Comparison of ENCODE assay signal across 1 cellular context in genomic region chr10:35795131-35795819, GRCh38.
TF ChIP-seq lines count a peak whose summit lies in the region.

No MANE protein-coding gene starts in this region.

TF ChIP-seq in SK-N-SH treated with all-trans-retinoic acid at 6 μM for 48 hours, 23 proteins besides CTCF, POLR2A, EP300 and RAD21 (continued from another document):
- TF ChIP-seq CREB5 (CRISPR knock-in tag; IDR thresholded peaks at IDR 0.05; ENCODE audit: low read depth) (no peak), OSR1 (CRISPR knock-in tag; IDR thresholded peaks at IDR 0.05) (no peak), ZNF70 (CRISPR knock-in tag; IDR thresholded peaks at IDR 0.05) (no peak), PPARA (CRISPR knock-in tag; IDR thresholded peaks at IDR 0.05; ENCODE audit: borderline replicate concordance) (no peak), PATZ1 (CRISPR knock-in tag; IDR thresholded peaks at IDR 0.05; ENCODE audit: borderline replicate concordance) (no peak), TOX (CRISPR knock-in tag; IDR thresholded peaks at IDR 0.05; ENCODE audit: borderline replicate concordance) (no peak)
